1 cellular context compared by ENCODE assay signal in genomic region chr9:8961186-8961666, GRCh38.
TF ChIP-seq lines count a peak whose summit lies in the region.

No MANE protein-coding gene starts in this region.

TF ChIP-seq in HepG2, 621 proteins besides CTCF, POLR2A, EP300 and RAD21 (continued from another document and continues in another):
- TF ChIP-seq ZNF800 (CRISPR knock-in tag; IDR thresholded peaks at IDR 0.05), result 0 out of 2 replicates have a peak, but pooled peaks have one; percentile 23
- no peak for TF ChIP-seq HOXA9 (CRISPR knock-in tag; IDR thresholded peaks at IDR 0.05; ENCODE audit: borderline replicate concordance)
- peak; percentile 98 for TF ChIP-seq RXRB (CRISPR knock-in tag; IDR thresholded peaks at IDR 0.05; ENCODE audit: borderline replicate concordance)
- TF ChIP-seq SMARCE1 (IDR thresholded peaks at IDR 0.05; ENCODE audit: borderline replicate concordance), result no peak
- peak; percentile 89 for TF ChIP-seq PAXIP1 (CRISPR knock-in tag; conservative IDR thresholded peaks at IDR 0.05)
- TF ChIP-seq IRX3 (CRISPR knock-in tag; IDR thresholded peaks at IDR 0.05; ENCODE audit: borderline replicate concordance, low read depth), result no peak
- TF ChIP-seq DNMT3B (CRISPR knock-in tag; conservative IDR thresholded peaks at IDR 0.05), result no peak
- peak in 1 of 2 experiments; percentile 44; a peak in 1 of 4 replicates for TF ChIP-seq HMGXB4 (CRISPR knock-in tag; IDR thresholded peaks at IDR 0.05; ENCODE audit: borderline replicate concordance in 1 of 2, low read depth in 1 of 2)
- no peak for TF ChIP-seq ZFP36L1 (CRISPR knock-in tag; IDR thresholded peaks at IDR 0.05)
- 0 out of 2 replicates have a peak, but pooled peaks have one; percentile 39 for TF ChIP-seq ZBTB43 (CRISPR knock-in tag; conservative IDR thresholded peaks at IDR 0.05)
- TF ChIP-seq RFXANK (CRISPR knock-in tag; IDR thresholded peaks at IDR 0.05), result no peak
- TF ChIP-seq ZNF710 (CRISPR knock-in tag; IDR thresholded peaks at IDR 0.05; ENCODE audit: borderline replicate concordance), result peak; percentile 99
- peak; percentile 27; the same call in 1 of the 2 replicates for TF ChIP-seq KMT2B (CRISPR knock-in tag; IDR thresholded peaks at IDR 0.05)
- TF ChIP-seq NFE2 (CRISPR knock-in tag; IDR thresholded peaks at IDR 0.05), result no peak
- no peak for TF ChIP-seq ZNF570 (CRISPR knock-in tag; IDR thresholded peaks at IDR 0.05; ENCODE audit: borderline replicate concordance)
- TF ChIP-seq TEF (CRISPR knock-in tag; IDR thresholded peaks at IDR 0.05), result no peak
- TF ChIP-seq ZSCAN25 (CRISPR knock-in tag; IDR thresholded peaks at IDR 0.05), result no peak
- TF ChIP-seq ETS1 (CRISPR knock-in tag; IDR thresholded peaks at IDR 0.05), result no peak
- TF ChIP-seq MED13 (CRISPR knock-in tag; IDR thresholded peaks at IDR 0.05), result no peak
- TF ChIP-seq HES4 (CRISPR knock-in tag; IDR thresholded peaks at IDR 0.05; ENCODE audit: borderline replicate concordance), result no peak
- TF ChIP-seq ZNF556 (CRISPR knock-in tag; IDR thresholded peaks at IDR 0.05; ENCODE audit: borderline replicate concordance), result peak; percentile 54; the same call in 1 of the 2 replicates
- peak; percentile 52 for TF ChIP-seq ASH2L (IDR thresholded peaks at IDR 0.05; ENCODE audit: insufficient read length, low read depth, low read length)
- TF ChIP-seq PHF20 (CRISPR knock-in tag; IDR thresholded peaks at IDR 0.05), result no peak
- TF ChIP-seq ZNF770 (CRISPR knock-in tag; IDR thresholded peaks at IDR 0.05), result no peak
- no peak for TF ChIP-seq ZNF10 (CRISPR knock-in tag; IDR thresholded peaks at IDR 0.05; ENCODE audit: borderline replicate concordance, low read depth)
- TF ChIP-seq ZNF414 (CRISPR knock-in tag; IDR thresholded peaks at IDR 0.05), result no peak
- TF ChIP-seq JUND (CRISPR knock-in tag; IDR thresholded peaks at IDR 0.05), result peak; percentile 90
- no peak for TF ChIP-seq ZSCAN31 (CRISPR knock-in tag; IDR thresholded peaks at IDR 0.05; ENCODE audit: low read depth)
- TF ChIP-seq NFKBIZ (CRISPR knock-in tag; IDR thresholded peaks at IDR 0.05), result no peak
- no peak for TF ChIP-seq TCF12 (IDR thresholded peaks at IDR 0.05)
- 0 out of 2 replicates have a peak, but pooled peaks have one; percentile 37 for TF ChIP-seq TCF12 (CRISPR knock-in tag; IDR thresholded peaks at IDR 0.05)
- TF ChIP-seq ELF1 (CRISPR knock-in tag; IDR thresholded peaks at IDR 0.05), result no peak
- no peak for TF ChIP-seq YEATS4 (CRISPR knock-in tag; IDR thresholded peaks at IDR 0.05; ENCODE audit: borderline replicate concordance)
- TF ChIP-seq FOXC1 (CRISPR knock-in tag; IDR thresholded peaks at IDR 0.05; ENCODE audit: borderline replicate concordance), result no peak
- TF ChIP-seq HNF1B (CRISPR knock-in tag; IDR thresholded peaks at IDR 0.05), result no peak
- no peak for TF ChIP-seq E2F5 (CRISPR knock-in tag; conservative IDR thresholded peaks at IDR 0.05)
- no peak for TF ChIP-seq ZIK1 (CRISPR knock-in tag; IDR thresholded peaks at IDR 0.05; ENCODE audit: borderline replicate concordance, low read depth)
- TF ChIP-seq FOXK2 (IDR thresholded peaks at IDR 0.05), result no peak
- TF ChIP-seq TBX3 (IDR thresholded peaks at IDR 0.05; ENCODE audit: borderline replicate concordance), result no peak; the same call in 1 of the 2 replicates
- no peak for TF ChIP-seq ZNF546 (CRISPR knock-in tag; conservative IDR thresholded peaks at IDR 0.05)
- TF ChIP-seq SNAI1 (CRISPR knock-in tag; IDR thresholded peaks at IDR 0.05; ENCODE audit: borderline replicate concordance), result no peak
- TF ChIP-seq ZC3H13 (CRISPR knock-in tag; IDR thresholded peaks at IDR 0.05), result no peak
- no peak for TF ChIP-seq HCFC1 (IDR thresholded peaks at IDR 0.05; ENCODE audit: low read depth, low read length)
- 0 out of 2 replicates have a peak, but pooled peaks have one; percentile 35 for TF ChIP-seq MTERF4 (CRISPR knock-in tag; IDR thresholded peaks at IDR 0.05)
- no peak for TF ChIP-seq ZNF737 (CRISPR knock-in tag; IDR thresholded peaks at IDR 0.05; ENCODE audit: borderline replicate concordance)
